ENCODE assay signal across 1 cellular context in genomic region chr13:97329331-97329730, GRCh38.
TF ChIP-seq lines count a peak whose summit lies in the region.

No MANE protein-coding gene starts in this region.

TF ChIP-seq in endothelial cell of umbilical vein, 7 proteins besides CTCF, POLR2A, EP300 and RAD21:
- no peak for TF ChIP-seq MYC (IDR thresholded peaks at IDR 0.05; ENCODE audit: low read depth, low read length)
- no peak for TF ChIP-seq GATA2 (IDR thresholded peaks at IDR 0.05; ENCODE audit: insufficient read depth, insufficient read length, low read depth, low read length)
- no peak for TF ChIP-seq JUN (IDR thresholded peaks at IDR 0.05; ENCODE audit: borderline replicate concordance, insufficient read depth, insufficient read length, low read depth)
- no peak for TF ChIP-seq EZH2 (IDR thresholded peaks at IDR 0.05; ENCODE audit: borderline replicate concordance, low read depth, low read length, severe bottlenecking)
- TF ChIP-seq, protein P1, sequence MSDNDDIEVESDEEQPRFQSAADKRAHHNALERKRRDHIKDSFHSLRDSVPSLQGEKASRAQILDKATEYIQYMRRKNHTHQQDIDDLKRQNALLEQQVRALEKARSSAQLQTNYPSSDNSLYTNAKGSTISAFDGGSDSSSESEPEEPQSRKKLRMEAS (IDR thresholded peaks at IDR 0.05; ENCODE audit: insufficient read depth, insufficient read length): no peak
- TF ChIP-seq FOS (IDR thresholded peaks at IDR 0.05; ENCODE audit: borderline replicate concordance, insufficient read depth, low read length): no peak
- no peak for TF ChIP-seq POLR2AphosphoS5 (IDR thresholded peaks at IDR 0.05; ENCODE audit: insufficient read depth, low read depth, low read length)
